In genomic region chr21:41497008-41497407, GRCh38 we compare ENCODE assay signal across 28 cellular contexts. TPM values are rescaled to one million over a fixed set of nuclear protein-coding genes. Genes with fewer than 3 reads are reported as not detected.
"Had no signal": no experiment of that assay in that cellular context is flagged by ENCODE, and none has a peak within 500 bp of the region (broad histone marks: within the 10 kb centered on the region; RNA-seq: fewer than 3 reads in every experiment).

No MANE protein-coding gene starts in this region.

- H3K27me3 ChIP-seq: thyroid gland had no signal

- H3K36me3 Mint-ChIP-seq: natural killer cell; stimulated activated effector memory CD8-positive, alpha-beta T cell treated with anti-CD3 and anti-CD28 coated beads, Interleukin-12 subunit alpha, Interleukin-12 subunit beta, amount 100 ng/mL, for 72 hours; WTC11 had no signal

- H3K4me1 Mint-ChIP-seq: activated T-helper 17 cell treated with anti-CD3 and anti-CD28 coated beads, Interleukin-2, amount 50 U/mL, for 72 hours; natural killer cell; stimulated activated effector memory CD8-positive, alpha-beta T cell treated with anti-CD3 and anti-CD28 coated beads, Interleukin-12 subunit alpha, Interleukin-12 subunit beta, amount 100 ng/mL, for 72 hours had no signal

- H3K4me3 Mint-ChIP-seq: activated CD8-positive, alpha-beta T cell treated with anti-CD3 and anti-CD28 coated beads for 36 hours; activated T-cell treated with anti-CD3 and anti-CD28 coated beads, Interleukin-2, amount 50 U/mL, for 4 hours; activated T-helper 17 cell treated with anti-CD3 and anti-CD28 coated beads, Interleukin-2, amount 50 U/mL, for 72 hours; natural killer cell; stimulated activated effector memory CD8-positive, alpha-beta T cell treated with anti-CD3 and anti-CD28 coated beads, Interleukin-12 subunit alpha, Interleukin-12 subunit beta, amount 100 ng/mL, for 72 hours; stimulated activated naive CD8-positive, alpha-beta T cell treated with anti-CD3 and anti-CD28 coated beads, Interleukin-15, Interleukin-2, amounts not matched to agents 100 ng/mL and 50 ng/mL, for 24 hours; WTC11 had no signal

- DNase-seq: activated CD4-positive, alpha-beta T cell treated with anti-CD3 and anti-CD28 coated beads, Interleukin-2, amount 50 U/mL, for 1 hour; activated CD8-positive, alpha-beta T cell treated with anti-CD3 and anti-CD28 coated beads for 36 hours; activated gamma-delta T cell treated with Interleukin-2 at 50 U/mL for 16 hours; activated naive CD4-positive, alpha-beta T cell treated with anti-CD3 and anti-CD28 coated beads, Interleukin-2, amount 50 U/mL, for 16 hours; activated T-cell treated with anti-CD3 and anti-CD28 coated beads, Interleukin-2, amount 50 U/mL, for 4 hours; amniotic stem cell; caudate nucleus; hippocampal formation; lower lobe of right lung; mesenchymal stem cell; natural killer cell; retina; stimulated activated CD4-positive, alpha-beta T cell treated with anti-CD3 and anti-CD28 coated beads, Interleukin-4, amount 100 ng/mL, for 24 hours; substantia nigra; T-helper 2 cell; thyroid gland had no signal

- H3K9me3 ChIP-seq: gastroesophageal sphincter, lower lobe of right lung, thyroid gland had no signal

- H3K4me1 ChIP-seq: gastroesophageal sphincter had no signal

- H3K9me3 Mint-ChIP-seq: activated CD8-positive, alpha-beta T cell treated with anti-CD3 and anti-CD28 coated beads for 36 hours; activated T-cell treated with anti-CD3 and anti-CD28 coated beads, Interleukin-2, amount 50 U/mL, for 4 hours; activated T-helper 17 cell treated with anti-CD3 and anti-CD28 coated beads, Interleukin-2, amount 50 U/mL, for 72 hours; natural killer cell; stimulated activated effector memory CD8-positive, alpha-beta T cell treated with anti-CD3 and anti-CD28 coated beads, Interleukin-12 subunit alpha, Interleukin-12 subunit beta, amount 100 ng/mL, for 72 hours; stimulated activated naive CD8-positive, alpha-beta T cell treated with anti-CD3 and anti-CD28 coated beads, Interleukin-15, Interleukin-2, amounts not matched to agents 100 ng/mL and 50 ng/mL, for 24 hours; WTC11 had no signal

- H3K4me3 ChIP-seq: gastroesophageal sphincter, lower lobe of right lung, skin epidermis, thyroid gland had no signal

- ATAC-seq: activated CD8-positive, alpha-beta T cell treated with anti-CD3 and anti-CD28 coated beads for 36 hours; activated T-cell treated with anti-CD3 and anti-CD28 coated beads, Interleukin-2, amount 50 U/mL, for 4 hours; activated T-helper 17 cell treated with anti-CD3 and anti-CD28 coated beads, Interleukin-2, amount 50 U/mL, for 72 hours; gastroesophageal sphincter; left lobe of liver; natural killer cell; sciatic nerve; stimulated activated effector memory CD8-positive, alpha-beta T cell treated with anti-CD3 and anti-CD28 coated beads, Interleukin-12 subunit alpha, Interleukin-12 subunit beta, amount 100 ng/mL, for 72 hours; WTC11 had no signal

- H3K27ac Mint-ChIP-seq: activated CD8-positive, alpha-beta T cell treated with anti-CD3 and anti-CD28 coated beads for 36 hours; activated T-helper 17 cell treated with anti-CD3 and anti-CD28 coated beads, Interleukin-2, amount 50 U/mL, for 72 hours; natural killer cell; stimulated activated effector memory CD8-positive, alpha-beta T cell treated with anti-CD3 and anti-CD28 coated beads, Interleukin-12 subunit alpha, Interleukin-12 subunit beta, amount 100 ng/mL, for 72 hours had no signal

- H3K27ac ChIP-seq: gastroesophageal sphincter, lower lobe of right lung, skin epidermis, thyroid gland had no signal

- H3K36me3 ChIP-seq: gastroesophageal sphincter had no signal

RNA-seq across cellular contexts. Expression of gene TMPRSS2, which starts 10.9 kb away (rescaled TPM):
- total RNA-seq: activated CD8-positive, alpha-beta T cell treated with anti-CD3 and anti-CD28 coated beads for 36 hours; activated T-helper 17 cell treated with anti-CD3 and anti-CD28 coated beads, Interleukin-2, amount 50 U/mL, for 72 hours; endothelial cell of umbilical vein; fibroblast of villous mesenchyme; natural killer cell; omental fat pad had no signal
- polyA plus RNA-seq: endothelial cell of umbilical vein, fibroblast of lung had no signal
